ENCODE assay signal across 19 cellular contexts in the genomic region with DNA sequence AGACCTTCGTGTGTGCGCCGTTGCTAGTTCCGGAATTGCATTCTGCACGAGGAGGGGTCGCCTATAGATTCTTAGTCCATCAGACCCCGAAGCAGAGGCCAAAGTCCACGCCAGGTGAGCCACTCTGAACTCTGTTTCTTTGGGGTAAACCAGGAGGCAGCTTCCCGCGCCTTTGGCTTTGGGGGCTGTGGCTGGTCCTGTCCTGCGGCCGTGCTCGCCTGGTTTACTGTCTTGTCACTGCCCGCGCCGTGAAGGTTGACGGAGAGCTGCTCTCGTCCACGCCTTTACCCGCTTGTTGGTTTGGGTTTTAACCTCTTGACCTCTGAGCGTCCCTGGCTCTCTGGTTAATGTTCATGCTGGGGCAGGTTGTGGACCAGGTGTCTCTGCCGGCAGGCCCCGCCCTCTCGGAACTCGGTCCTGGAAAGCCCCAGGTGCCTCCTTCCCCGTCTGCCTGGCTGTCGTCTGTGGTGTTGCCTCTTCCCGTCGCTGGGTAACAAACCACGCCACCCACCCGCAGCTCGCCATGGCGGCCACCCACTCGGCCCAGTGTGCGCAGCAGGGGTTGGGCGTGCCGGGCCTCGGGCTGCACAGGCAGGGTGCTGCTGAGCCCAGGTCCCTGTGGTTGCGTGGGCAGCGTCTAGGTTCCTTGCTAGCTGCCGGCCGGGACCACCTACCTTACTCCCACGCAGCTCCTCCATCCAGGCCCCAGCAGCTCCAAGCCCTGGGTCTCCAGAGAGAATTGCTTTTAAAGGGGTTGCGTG. TPM values are rescaled to one million over a fixed set of nuclear protein-coding genes. Genes with fewer than 3 reads are reported as not detected.
DNase-seq lines count a peak whose midpoint lies in the region; ATAC-seq and TF ChIP-seq lines count a peak whose summit lies in the region.
"Had no signal": no experiment of that assay in that cellular context is flagged by ENCODE, and none has a peak within 500 bp of the region (broad histone marks: within the 10 kb centered on the region; RNA-seq: fewer than 3 reads in every experiment).

No MANE protein-coding gene starts in this region.

- H3K27me3 ChIP-seq in osteoblast (ENCODE audit: insufficient read depth, low read length), result no peaks in the 10 kb centered on the region
- H3K27me3 ChIP-seq: BE2C; BLaER1 treated with 17β-estradiol and CSF1 and Interleukin-3, amounts not matched to agents 10 nM and 100 nM had no signal

- H3K27ac Mint-ChIP-seq in HFFc6, result no peak overlapping the region
- H3K27ac Mint-ChIP-seq in stimulated activated naive CD8-positive, alpha-beta T cell treated with anti-CD3 and anti-CD28 coated beads, Interleukin-15, amount 100 ng/mL, for 72 hours, result no peak overlapping the region
- H3K27ac Mint-ChIP-seq: CD4-positive, alpha-beta T cell had no signal

- peaks cover 23% of the 10 kb centered on the region for H3K36me3 Mint-ChIP-seq in HFFc6 (ENCODE audit: low read depth)

- H3K4me1 ChIP-seq in HEK293 (ENCODE audit: control insufficient read depth, insufficient read depth, low read length) (no peaks in the 10 kb centered on the region), osteoblast (ENCODE audit: insufficient read depth, low read length) (no peaks in the 10 kb centered on the region)
- H3K4me1 ChIP-seq: BE2C, HAP-1 had no signal

- intact Hi-C loops in head of caudate nucleus (cut with DNase I), result no loop called here

- peaks cover 0 to 61% of the 10 kb centered on the region in 2 experiments; a peak in 1 of 3 replicates for H3K36me3 ChIP-seq in HEK293 (ENCODE audit: control insufficient read depth in 2 of 2, insufficient read depth in 1 of 2, low read length in 2 of 2)
- peaks cover 25% of the 10 kb centered on the region for H3K36me3 ChIP-seq in osteoblast (ENCODE audit: insufficient read depth, low read length)

- CTCF ChIA-PET in HEK293 (lab: Yijun Ruan, JAX), result interaction anchor here (0.6 kb wide), 1 partner anchor 251 kb away, joined by 5 read pairs; no protein-coding TSS in a partner anchor

- H3K79me2 ChIP-seq in osteoblast (ENCODE audit: insufficient read depth, low read length), result no peaks in the 10 kb centered on the region

- H4K20me1 ChIP-seq in osteoblast (ENCODE audit: insufficient read depth, low read length), result peaks cover 29% of the 10 kb centered on the region

- H3K4me3 Mint-ChIP-seq in HFFc6, result no peak overlapping the region
- no peak overlapping the region for H3K4me3 Mint-ChIP-seq in stimulated activated naive CD8-positive, alpha-beta T cell treated with anti-CD3 and anti-CD28 coated beads, Interleukin-15, amount 100 ng/mL, for 72 hours
- H3K4me3 Mint-ChIP-seq: CD14-positive monocyte; CD4-positive, alpha-beta T cell; CD8-positive, alpha-beta memory T cell had no signal

- H3K9me3 ChIP-seq in HEK293 (ENCODE audit: control insufficient read depth, insufficient read depth, low read depth, low read length) (no peaks in the 10 kb centered on the region), osteoblast (ENCODE audit: low read depth, low read length) (no peaks in the 10 kb centered on the region)
- H3K9me3 ChIP-seq: BE2C; BLaER1 treated with 17β-estradiol and CSF1 and Interleukin-3, amounts not matched to agents 10 nM and 100 nM; HAP-1 had no signal

- TF ChIP-seq CTCF in HEK293 (tag by site-specific recombination; IDR thresholded peaks at IDR 0.05) (no peak), osteoblast (IDR thresholded peaks at IDR 0.05; ENCODE audit: extremely low read depth, low read depth, low read length) (no peak), HFFc6 (IDR thresholded peaks at IDR 0.05) (no peak)

- DNase-seq in head of caudate nucleus, result peak in 24 of 42 donors; percentile 22 to 75 (median 53)
- peak; percentile 58 for DNase-seq in osteoblast (ENCODE audit: insufficient read length, low spot score, missing footprints)
- DNase-seq in HFFc6, result no peak
- no peak for DNase-seq in stimulated activated naive CD8-positive, alpha-beta T cell treated with anti-CD3 and anti-CD28 coated beads, Interleukin-15, amount 100 ng/mL, for 72 hours
- DNase-seq in AG20443 (ENCODE audit: low spot score), result no peak
- no peak for DNase-seq in NCI-H524 treated with DMSO at 0.1 percent for 48 hours (lab: John Stamatoyannopoulos, UW)
- DNase-seq: BE2C; CD4-positive, alpha-beta T cell; CD8-positive, alpha-beta memory T cell; DMS 273 treated with DMSO at 0.1 percent for 48 hours; DMS53; DMS79 treated with DMSO at 0.1 percent for 48 hours; GF-D8; GM23248 had no signal

- H2AFZ ChIP-seq in osteoblast (ENCODE audit: low read length), result no peak overlapping the region
- H2AFZ ChIP-seq: GM23248 had no signal

- ATAC-seq in stimulated activated naive CD8-positive, alpha-beta T cell treated with anti-CD3 and anti-CD28 coated beads, Interleukin-15, amount 100 ng/mL, for 72 hours, result no peak

- H3K4me1 Mint-ChIP-seq in HFFc6 (ENCODE audit: low read depth), result no peaks in the 10 kb centered on the region
- no peaks in the 10 kb centered on the region for H3K4me1 Mint-ChIP-seq in stimulated activated naive CD8-positive, alpha-beta T cell treated with anti-CD3 and anti-CD28 coated beads, Interleukin-15, amount 100 ng/mL, for 72 hours
- H3K4me1 Mint-ChIP-seq: CD14-positive monocyte; CD8-positive, alpha-beta memory T cell had no signal

- POLR2A ChIA-PET in HEK293 (lab: Yijun Ruan, JAX), result no interaction called here

- no peaks in the 10 kb centered on the region for H3K9me3 Mint-ChIP-seq in HFFc6
- H3K9me3 Mint-ChIP-seq in stimulated activated naive CD8-positive, alpha-beta T cell treated with anti-CD3 and anti-CD28 coated beads, Interleukin-15, amount 100 ng/mL, for 72 hours, result no peaks in the 10 kb centered on the region
- H3K9me3 Mint-ChIP-seq: CD4-positive, alpha-beta T cell; CD8-positive, alpha-beta memory T cell had no signal

- H3K27ac ChIP-seq in HEK293 (ENCODE audit: extremely low read depth, low read depth, low read length) (no peak overlapping the region), osteoblast (ENCODE audit: low read depth, low read length) (no peak overlapping the region)
- H3K27ac ChIP-seq: BLaER1 treated with 17β-estradiol and CSF1 and Interleukin-3, amounts not matched to agents 10 nM and 100 nM; GM23248 had no signal

- H3K4me3 ChIP-seq in HEK293 (ENCODE audit: low read depth, low read length) (no peak overlapping the region), osteoblast (ENCODE audit: insufficient read depth, low read length) (no peak overlapping the region)
- H3K4me3 ChIP-seq: BLaER1 treated with 17β-estradiol and CSF1 and Interleukin-3, amounts not matched to agents 10 nM and 100 nM; GM23248; HAP-1 had no signal

- H3K4me2 ChIP-seq in osteoblast (ENCODE audit: insufficient read depth, low read length), result no peak overlapping the region
- H3K4me2 ChIP-seq: BLaER1 treated with 17β-estradiol and CSF1 and Interleukin-3, amounts not matched to agents 10 nM and 100 nM had no signal

- no peaks in the 10 kb centered on the region for H3K27me3 Mint-ChIP-seq in HFFc6 (ENCODE audit: insufficient read depth)
- H3K27me3 Mint-ChIP-seq in stimulated activated naive CD8-positive, alpha-beta T cell treated with anti-CD3 and anti-CD28 coated beads, Interleukin-15, amount 100 ng/mL, for 72 hours, result no peaks in the 10 kb centered on the region
- H3K27me3 Mint-ChIP-seq: CD4-positive, alpha-beta T cell; CD8-positive, alpha-beta memory T cell had no signal

TF ChIP-seq in HEK293, 187 proteins besides CTCF, POLR2A, EP300 and RAD21 (continues in another document):
- TF ChIP-seq ZNF18 (tag by site-specific recombination; IDR thresholded peaks at IDR 0.05) (no peak), ZNF518A (tag by site-specific recombination; conservative IDR thresholded peaks at IDR 0.05; ENCODE audit: low read depth) (no peak), ZNF223 (tag by site-specific recombination; IDR thresholded peaks at IDR 0.05) (no peak)

RNA-seq across cellular contexts. Expression of gene CACNA1B, which starts 44.6 kb away (rescaled TPM):
- under 0.01 TPM in 2 replicates for total RNA-seq in osteoblast
- total RNA-seq in HFFc6 (2021; fragmentation: NEBNext Ultra II Directional; extraction: Animal tissue kit (Norgen Biotek cat#: 25700)), result not detected
- total RNA-seq: A172; CD4-positive, alpha-beta T cell; CD8-positive, alpha-beta memory T cell; GM23248 had no signal

Comparison
In these comparisons a context has a peak if more than half of its experiments do, and no peak if none do; other contexts are left out.
1. DNase-seq: peak in head of caudate nucleus (24 of 42) and osteoblast (single experiment); none in HFFc6 (single experiment), stimulated activated naive CD8-positive, alpha-beta T cell treated with anti-CD3 and anti-CD28 coated beads, Interleukin-15, amount 100 ng/mL, for 72 hours (0 of 2), AG20443 (single experiment) and NCI-H524 treated with DMSO at 0.1 percent for 48 hours (single experiment).